ENCODE assay signal across 20 cellular contexts in genomic region chr3:15659254-15659975, GRCh38. TPM values are rescaled to one million over a fixed set of nuclear protein-coding genes. Genes with fewer than 3 reads are reported as not detected.
DNase-seq lines count a peak whose midpoint lies in the region; ATAC-seq, FAIRE-seq and TF ChIP-seq lines count a peak whose summit lies in the region.
"Had no signal": no experiment of that assay in that cellular context is flagged by ENCODE, and none has a peak within 500 bp of the region (broad histone marks: within the 10 kb centered on the region; RNA-seq: fewer than 3 reads in every experiment).

No MANE protein-coding gene starts in this region.

- peaks cover 17 to 22% of the 10 kb centered on the region in 2 donors for H3K9me3 Mint-ChIP-seq in activated T-cell treated with anti-CD3 and anti-CD28 coated beads, Interleukin-2, amount 50 U/mL, for 72 hours

- peak; percentile 73 for FAIRE-seq in RCC 7860 (lab: Jason Lieb, UNC)
- FAIRE-seq: frontal cortex, GM12878 had no signal

- H3K4me3 ChIP-seq in Jurkat, Clone E6-1 (ENCODE audit: low read length): no peak overlapping the region
- H3K4me3 ChIP-seq: GM12878, spleen, uterus had no signal

- H3K4me3 Mint-ChIP-seq in activated T-cell treated with anti-CD3 and anti-CD28 coated beads, Interleukin-2, amount 50 U/mL, for 72 hours: no peak overlapping the region
- H3K4me3 Mint-ChIP-seq: activated naive CD4-positive, alpha-beta T cell treated with anti-CD3 and anti-CD28 coated beads, Interleukin-2, amount 10 ng/mL, durations not matched to agents 7 days and 5 days; nephron progenitor cell had no signal

- no peak overlapping the region for H3K27ac Mint-ChIP-seq in activated T-cell treated with anti-CD3 and anti-CD28 coated beads, Interleukin-2, amount 50 U/mL, for 72 hours
- H3K27ac Mint-ChIP-seq: activated naive CD4-positive, alpha-beta T cell treated with anti-CD3 and anti-CD28 coated beads, Interleukin-2, amount 10 ng/mL, durations not matched to agents 7 days and 5 days; nephron progenitor cell had no signal

- TF ChIP-seq CTCF in omental fat pad (IDR thresholded peaks at IDR 0.05): no peak

- intact Hi-C loops in Right ventricle myocardium inferior (cut with DNase I): no loop called here

- ATAC-seq in Right ventricle myocardium inferior: no peak
- no peak for ATAC-seq in activated T-cell treated with anti-CD3 and anti-CD28 coated beads, Interleukin-2, amount 50 U/mL, for 72 hours (replicated peaks in 1 of 2)
- no peak for ATAC-seq in omental fat pad (ENCODE audit: low FRiP score)
- ATAC-seq: GM12878 had no signal

- H3K4me1 Mint-ChIP-seq in activated T-cell treated with anti-CD3 and anti-CD28 coated beads, Interleukin-2, amount 50 U/mL, for 72 hours (ENCODE audit: low read depth): peaks cover 14% of the 10 kb centered on the region

- H3K27me3 Mint-ChIP-seq in activated T-cell treated with anti-CD3 and anti-CD28 coated beads, Interleukin-2, amount 50 U/mL, for 72 hours (ENCODE audit: low read depth): peaks cover 8% of the 10 kb centered on the region

- peak; percentile 74 for DNase-seq in DMS79 (lab: John Stamatoyannopoulos, UW)
- peak; percentile 82 for DNase-seq in Jurkat, Clone E6-1 (ENCODE audit: low read depth, low spot score)
- DNase-seq in RCC 7860 (ENCODE audit: low spot score): peak; percentile 40
- DNase-seq in fibroblast of peridontal ligament (ENCODE audit: extremely low read depth): peak; percentile 26
- no peak for DNase-seq in Right ventricle myocardium inferior (ENCODE audit: missing footprints)
- DNase-seq in H4 (ENCODE audit: low spot score): no peak
- DNase-seq in activated T-cell treated with anti-CD3 and anti-CD28 coated beads, Interleukin-2, amount 50 U/mL, for 72 hours: no peak
- DNase-seq in omental fat pad (ENCODE audit: low spot score): no peak
- DNase-seq: activated CD4-positive, alpha-beta T cell treated with anti-CD3 and anti-CD28 coated beads, Interleukin-2, amount 50 U/mL, for 1 hour; activated naive CD4-positive, alpha-beta T cell treated with anti-CD3 and anti-CD28 coated beads, Interleukin-2, amount 10 ng/mL, durations not matched to agents 7 days and 5 days; aorta; GDM1; Karpas-422; NCI-H1436 treated with DMSO at 0.1 percent for 48 hours; NCI-H446 treated with DMSO at 0.1 percent for 48 hours; nephron progenitor cell; spleen; uterus had no signal

- peaks cover 11 to 33% of the 10 kb centered on the region in 2 donors for H3K36me3 Mint-ChIP-seq in activated T-cell treated with anti-CD3 and anti-CD28 coated beads, Interleukin-2, amount 50 U/mL, for 72 hours (ENCODE audit: insufficient read depth in 2 of 2)

RNA-seq across cellular contexts. Expression of gene BTD, which starts 57.9 kb away (rescaled TPM):
- 7.9 TPM for polyA plus RNA-seq in Jurkat, Clone E6-1 (2012; ENCODE audit: insufficient read depth, insufficient read length)
- total RNA-seq in Right ventricle myocardium inferior: 13.5 TPM
- total RNA-seq in H4 (2014; rRNA removed; shearing (Covaris generic)): 20.1 and 23.8 TPM in 2 replicates
- total RNA-seq in activated T-cell treated with anti-CD3 and anti-CD28 coated beads, Interleukin-2, amount 50 U/mL, for 72 hours: 10 to 100 TPM in 1 of 2 donors, 1 to 10 TPM in 1; 5.9 to 11.0 TPM
- total RNA-seq in omental fat pad: 10 to 100 TPM; 17.0 to 49.4 (median 41.6) TPM

RNA-seq across cellular contexts. Expression of gene HACL1, which starts 58.0 kb away (rescaled TPM):
- 31.6 TPM for polyA plus RNA-seq in Jurkat, Clone E6-1 (2012; ENCODE audit: insufficient read depth, insufficient read length)
- total RNA-seq in Right ventricle myocardium inferior (12.5 TPM), omental fat pad (10 to 100 TPM; 19.8 to 26.4 (median 21.1) TPM)
- 18.1 and 19.0 TPM in 2 replicates for total RNA-seq in H4 (2014; rRNA removed; shearing (Covaris generic))
- total RNA-seq in activated T-cell treated with anti-CD3 and anti-CD28 coated beads, Interleukin-2, amount 50 U/mL, for 72 hours: 10 to 100 TPM; 25.2 to 25.9 TPM

Comparison
In these comparisons a context has a peak if more than half of its experiments do, and no peak if none do; other contexts are left out.
1. DNase-seq: peak in DMS79 (single experiment), Jurkat, Clone E6-1 (single experiment), RCC 7860 (single experiment) and fibroblast of peridontal ligament (single experiment); none in Right ventricle myocardium inferior (single experiment), H4 (single experiment), activated T-cell treated with anti-CD3 and anti-CD28 coated beads, Interleukin-2, amount 50 U/mL, for 72 hours (0 of 2) and omental fat pad (single experiment).